In genomic region chr18:3653859-3654441, GRCh38 we compare ENCODE assay signal across 1 cellular context.
TF ChIP-seq lines count a peak whose summit lies in the region.

No MANE protein-coding gene starts in this region.

TF ChIP-seq in HepG2, 621 proteins besides CTCF, POLR2A, EP300 and RAD21 (continued from another document):
- TF ChIP-seq CEBPZ (IDR thresholded peaks at IDR 0.05; ENCODE audit: low read length) = no peak
- no peak for TF ChIP-seq GMEB2 (CRISPR knock-in tag; IDR thresholded peaks at IDR 0.05; ENCODE audit: low read depth)
- no peak for TF ChIP-seq ZNF558 (CRISPR knock-in tag; IDR thresholded peaks at IDR 0.05; ENCODE audit: borderline replicate concordance)
- no peak for TF ChIP-seq BCL6 (CRISPR knock-in tag; IDR thresholded peaks at IDR 0.05)
- no peak for TF ChIP-seq ZBTB39 (CRISPR knock-in tag; IDR thresholded peaks at IDR 0.05)
- TF ChIP-seq, protein P1, sequence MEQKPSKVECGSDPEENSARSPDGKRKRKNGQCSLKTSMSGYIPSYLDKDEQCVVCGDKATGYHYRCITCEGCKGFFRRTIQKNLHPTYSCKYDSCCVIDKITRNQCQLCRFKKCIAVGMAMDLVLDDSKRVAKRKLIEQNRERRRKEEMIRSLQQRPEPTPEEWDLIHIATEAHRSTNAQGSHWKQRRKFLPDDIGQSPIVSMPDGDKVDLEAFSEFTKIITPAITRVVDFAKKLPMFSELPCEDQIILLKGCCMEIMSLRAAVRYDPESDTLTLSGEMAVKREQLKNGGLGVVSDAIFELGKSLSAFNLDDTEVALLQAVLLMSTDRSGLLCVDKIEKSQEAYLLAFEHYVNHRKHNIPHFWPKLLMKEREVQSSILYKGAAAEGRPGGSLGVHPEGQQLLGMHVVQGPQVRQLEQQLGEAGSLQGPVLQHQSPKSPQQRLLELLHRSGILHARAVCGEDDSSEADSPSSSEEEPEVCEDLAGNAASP (CRISPR knock-in tag; IDR thresholded peaks at IDR 0.05; ENCODE audit: borderline replicate concordance) = no peak
- TF ChIP-seq ZNF207 (IDR thresholded peaks at IDR 0.05; ENCODE audit: borderline replicate concordance) = no peak
- TF ChIP-seq ZNF644 (CRISPR knock-in tag; IDR thresholded peaks at IDR 0.05; ENCODE audit: low read depth) = no peak
- TF ChIP-seq POLR2G (IDR thresholded peaks at IDR 0.05; ENCODE audit: low read depth, low read length) = 0 out of 2 replicates have a peak, but pooled peaks have one; percentile 56
- TF ChIP-seq, protein P2, sequence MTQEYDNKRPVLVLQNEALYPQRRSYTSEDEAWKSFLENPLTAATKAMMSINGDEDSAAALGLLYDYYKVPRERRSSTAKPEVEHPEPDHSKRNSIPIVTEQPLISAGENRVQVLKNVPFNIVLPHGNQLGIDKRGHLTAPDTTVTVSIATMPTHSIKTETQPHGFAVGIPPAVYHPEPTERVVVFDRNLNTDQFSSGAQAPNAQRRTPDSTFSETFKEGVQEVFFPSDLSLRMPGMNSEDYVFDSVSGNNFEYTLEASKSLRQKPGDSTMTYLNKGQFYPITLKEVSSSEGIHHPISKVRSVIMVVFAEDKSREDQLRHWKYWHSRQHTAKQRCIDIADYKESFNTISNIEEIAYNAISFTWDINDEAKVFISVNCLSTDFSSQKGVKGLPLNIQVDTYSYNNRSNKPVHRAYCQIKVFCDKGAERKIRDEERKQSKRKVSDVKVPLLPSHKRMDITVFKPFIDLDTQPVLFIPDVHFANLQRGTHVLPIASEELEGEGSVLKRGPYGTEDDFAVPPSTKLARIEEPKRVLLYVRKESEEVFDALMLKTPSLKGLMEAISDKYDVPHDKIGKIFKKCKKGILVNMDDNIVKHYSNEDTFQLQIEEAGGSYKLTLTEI (CRISPR knock-in tag; conservative IDR thresholded peaks at IDR 0.05) = no peak
- no peak for TF ChIP-seq NFKBIZ (CRISPR knock-in tag; IDR thresholded peaks at IDR 0.05)
- TF ChIP-seq ZC3H4 (CRISPR knock-in tag; IDR thresholded peaks at IDR 0.05; ENCODE audit: borderline replicate concordance) = peak; percentile 96; the same call in 1 of the 2 replicates
- TF ChIP-seq MIER2 (CRISPR knock-in tag; IDR thresholded peaks at IDR 0.05) = no peak
- TF ChIP-seq ZNF773 (CRISPR knock-in tag; IDR thresholded peaks at IDR 0.05; ENCODE audit: borderline replicate concordance) = no peak
- no peak for TF ChIP-seq GLI4 (CRISPR knock-in tag; IDR thresholded peaks at IDR 0.05; ENCODE audit: borderline replicate concordance)
- TF ChIP-seq ZBTB21 (CRISPR knock-in tag; IDR thresholded peaks at IDR 0.05) = no peak
- 0 out of 2 replicates have a peak, but pooled peaks have one; percentile 17 for TF ChIP-seq ZNF777 (CRISPR knock-in tag; IDR thresholded peaks at IDR 0.05)
- no peak for TF ChIP-seq ZEB1 (IDR thresholded peaks at IDR 0.05; ENCODE audit: insufficient replicate concordance, low read depth)
- TF ChIP-seq FOSL2 (CRISPR knock-in tag; IDR thresholded peaks at IDR 0.05) = 0 out of 2 replicates have a peak, but pooled peaks have one; percentile 7
- TF ChIP-seq ZNF770 (CRISPR knock-in tag; IDR thresholded peaks at IDR 0.05) = peak; percentile 92
- TF ChIP-seq, protein P3, sequence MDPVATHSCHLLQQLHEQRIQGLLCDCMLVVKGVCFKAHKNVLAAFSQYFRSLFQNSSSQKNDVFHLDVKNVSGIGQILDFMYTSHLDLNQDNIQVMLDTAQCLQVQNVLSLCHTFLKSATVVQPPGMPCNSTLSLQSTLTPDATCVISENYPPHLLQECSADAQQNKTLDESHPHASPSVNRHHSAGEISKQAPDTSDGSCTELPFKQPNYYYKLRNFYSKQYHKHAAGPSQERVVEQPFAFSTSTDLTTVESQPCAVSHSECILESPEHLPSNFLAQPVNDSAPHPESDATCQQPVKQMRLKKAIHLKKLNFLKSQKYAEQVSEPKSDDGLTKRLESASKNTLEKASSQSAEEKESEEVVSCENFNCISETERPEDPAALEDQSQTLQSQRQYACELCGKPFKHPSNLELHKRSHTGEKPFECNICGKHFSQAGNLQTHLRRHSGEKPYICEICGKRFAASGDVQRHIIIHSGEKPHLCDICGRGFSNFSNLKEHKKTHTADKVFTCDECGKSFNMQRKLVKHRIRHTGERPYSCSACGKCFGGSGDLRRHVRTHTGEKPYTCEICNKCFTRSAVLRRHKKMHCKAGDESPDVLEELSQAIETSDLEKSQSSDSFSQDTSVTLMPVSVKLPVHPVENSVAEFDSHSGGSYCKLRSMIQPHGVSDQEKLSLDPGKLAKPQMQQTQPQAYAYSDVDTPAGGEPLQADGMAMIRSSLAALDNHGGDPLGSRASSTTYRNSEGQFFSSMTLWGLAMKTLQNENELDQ (CRISPR knock-in tag; IDR thresholded peaks at IDR 0.05; ENCODE audit: borderline replicate concordance) = no peak
- TF ChIP-seq, protein P4, sequence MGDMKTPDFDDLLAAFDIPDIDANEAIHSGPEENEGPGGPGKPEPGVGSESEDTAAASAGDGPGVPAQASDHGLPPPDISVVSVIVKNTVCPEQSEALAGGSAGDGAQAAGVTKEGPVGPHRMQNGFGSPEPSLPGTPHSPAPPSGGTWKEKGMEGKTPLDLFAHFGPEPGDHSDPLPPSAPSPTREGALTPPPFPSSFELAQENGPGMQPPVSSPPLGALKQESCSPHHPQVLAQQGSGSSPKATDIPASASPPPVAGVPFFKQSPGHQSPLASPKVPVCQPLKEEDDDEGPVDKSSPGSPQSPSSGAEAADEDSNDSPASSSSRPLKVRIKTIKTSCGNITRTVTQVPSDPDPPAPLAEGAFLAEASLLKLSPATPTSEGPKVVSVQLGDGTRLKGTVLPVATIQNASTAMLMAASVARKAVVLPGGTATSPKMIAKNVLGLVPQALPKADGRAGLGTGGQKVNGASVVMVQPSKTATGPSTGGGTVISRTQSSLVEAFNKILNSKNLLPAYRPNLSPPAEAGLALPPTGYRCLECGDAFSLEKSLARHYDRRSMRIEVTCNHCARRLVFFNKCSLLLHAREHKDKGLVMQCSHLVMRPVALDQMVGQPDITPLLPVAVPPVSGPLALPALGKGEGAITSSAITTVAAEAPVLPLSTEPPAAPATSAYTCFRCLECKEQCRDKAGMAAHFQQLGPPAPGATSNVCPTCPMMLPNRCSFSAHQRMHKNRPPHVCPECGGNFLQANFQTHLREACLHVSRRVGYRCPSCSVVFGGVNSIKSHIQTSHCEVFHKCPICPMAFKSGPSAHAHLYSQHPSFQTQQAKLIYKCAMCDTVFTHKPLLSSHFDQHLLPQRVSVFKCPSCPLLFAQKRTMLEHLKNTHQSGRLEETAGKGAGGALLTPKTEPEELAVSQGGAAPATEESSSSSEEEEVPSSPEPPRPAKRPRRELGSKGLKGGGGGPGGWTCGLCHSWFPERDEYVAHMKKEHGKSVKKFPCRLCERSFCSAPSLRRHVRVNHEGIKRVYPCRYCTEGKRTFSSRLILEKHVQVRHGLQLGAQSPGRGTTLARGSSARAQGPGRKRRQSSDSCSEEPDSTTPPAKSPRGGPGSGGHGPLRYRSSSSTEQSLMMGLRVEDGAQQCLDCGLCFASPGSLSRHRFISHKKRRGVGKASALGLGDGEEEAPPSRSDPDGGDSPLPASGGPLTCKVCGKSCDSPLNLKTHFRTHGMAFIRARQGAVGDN (CRISPR knock-in tag; IDR thresholded peaks at IDR 0.05) = peak; percentile 58
